Comparison of ENCODE assay signal across 8 cellular contexts in the genomic region with DNA sequence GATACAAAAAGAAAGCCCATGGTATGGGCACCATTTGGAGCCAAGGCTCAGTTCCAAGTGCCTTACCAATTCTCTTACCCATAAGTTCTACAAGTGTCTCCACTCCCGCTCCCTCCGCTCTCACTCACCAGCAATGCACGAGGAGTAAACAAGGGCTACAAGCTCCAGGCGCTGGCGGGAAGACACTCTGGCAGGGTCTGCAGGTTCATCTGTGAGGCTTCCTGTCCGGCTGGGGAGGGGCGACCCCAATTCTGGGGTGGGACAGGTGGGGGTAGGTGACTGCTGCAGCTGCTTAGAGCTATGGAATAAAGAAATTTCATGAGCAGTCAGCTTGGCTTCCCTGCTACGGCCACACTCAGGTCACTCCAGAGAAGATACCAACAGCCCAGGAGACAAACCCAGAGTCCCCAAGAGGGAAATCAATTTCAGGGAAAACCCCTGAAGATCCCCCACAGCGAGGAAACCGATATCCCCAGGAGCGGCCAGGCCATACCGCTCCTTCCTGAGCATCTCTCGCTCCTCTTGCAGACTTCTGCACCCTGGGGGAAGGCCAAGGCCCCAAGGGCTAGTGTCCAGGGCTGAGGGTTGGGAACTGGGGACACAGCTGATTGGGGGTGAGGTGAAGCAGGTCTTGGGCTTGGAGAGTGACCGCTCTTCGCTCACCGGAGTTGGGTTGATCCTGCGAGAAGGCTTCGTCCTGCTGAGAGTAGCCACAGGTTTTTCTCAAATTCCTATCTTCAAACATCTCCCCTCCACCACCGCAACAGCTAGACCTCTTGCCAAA. TPM values are rescaled to one million over a fixed set of nuclear protein-coding genes. Genes with fewer than 3 reads are reported as not detected.
DNase-seq lines count a peak whose midpoint lies in the region; ATAC-seq and TF ChIP-seq lines count a peak whose summit lies in the region.

No MANE protein-coding gene starts in this region.

- no peaks in the 10 kb centered on the region for H3K9me3 Mint-ChIP-seq in activated B cell treated with CpG ODN at 0.5 μM for 24 hours

- H3K4me1 ChIP-seq in HAP-1 (peaks cover 10% of the 10 kb centered on the region; the same call in 1 of the 2 replicates), hepatocyte (ENCODE audit: insufficient read depth) (peaks cover 18% of the 10 kb centered on the region)

- WGBS in hepatocyte (ENCODE audit: low lambda C conversion rate, missing lambda C conversion rate) = 89% methylated on average over 19 of the region's 19 CpGs

- no peak for TF ChIP-seq CTCF in activated B cell treated with CpG ODN at 0.5 μM for 24 hours (IDR thresholded peaks at IDR 0.05)
- TF ChIP-seq CTCF in hepatocyte (IDR thresholded peaks at IDR 0.05; ENCODE audit: poor library complexity) = no peak

- peak overlapping the region; percentile 85 for H3K4me2 ChIP-seq in hepatocyte

- H3K4me1 Mint-ChIP-seq in activated B cell treated with CpG ODN at 0.5 μM for 24 hours = peaks cover 13% of the 10 kb centered on the region

- no peaks in the 10 kb centered on the region for H3K9me2 ChIP-seq in hepatocyte (replicated peaks; ENCODE audit: insufficient read depth)

- H3K27me3 ChIP-seq in HAP-1 (ENCODE audit: low read depth) (no peaks in the 10 kb centered on the region), hepatocyte (no peaks in the 10 kb centered on the region)

- no peaks in the 10 kb centered on the region for H3K9me3 ChIP-seq in HAP-1
- H3K9me3 ChIP-seq in hepatocyte (ENCODE audit: low read depth) = no peaks in the 10 kb centered on the region

- POLR2A ChIA-PET in activated B cell treated with CpG ODN at 0.5 μM for 24 hours (lab: Charles Lee) = interaction anchor here (0.9 kb wide), 1 partner anchor 160 kb away, joined by 3 read pairs; a partner anchor contains a TSS

- peaks cover 2% of the 10 kb centered on the region for H4K20me1 ChIP-seq in hepatocyte (ENCODE audit: insufficient read depth, poor library complexity, severe bottlenecking)

- CTCF ChIA-PET in activated B cell treated with CpG ODN at 0.5 μM for 24 hours (lab: Charles Lee) = interaction anchor here (2.5 kb wide), 1 partner anchor 191 kb away, joined by 6 read pairs; no protein-coding TSS in a partner anchor

- H3K27ac Mint-ChIP-seq in activated B cell treated with CpG ODN at 0.5 μM for 24 hours = no peak overlapping the region

- peak overlapping the region; percentile 72 for H3K4me3 ChIP-seq in HAP-1
- H3K4me3 ChIP-seq in hepatocyte = peak overlapping the region; percentile 85
- H3K4me3 ChIP-seq in skin epidermis = peak overlapping the region; percentile 64 to 99 (median 86)

- peaks cover 35% of the 10 kb centered on the region for H3K36me3 Mint-ChIP-seq in activated B cell treated with CpG ODN at 0.5 μM for 24 hours (ENCODE audit: low read depth)

- H2AFZ ChIP-seq in hepatocyte = no peak overlapping the region

- peaks cover 49% of the 10 kb centered on the region for H3K36me3 ChIP-seq in HAP-1 (replicated peaks)
- peaks cover 4% of the 10 kb centered on the region for H3K36me3 ChIP-seq in hepatocyte (replicated peaks; ENCODE audit: insufficient read depth, low read depth)

- no peaks in the 10 kb centered on the region for H3K27me3 Mint-ChIP-seq in activated B cell treated with CpG ODN at 0.5 μM for 24 hours

- peaks cover 20% of the 10 kb centered on the region for H3K79me2 ChIP-seq in hepatocyte

- H3K27ac ChIP-seq in hepatocyte (peak overlapping the region; percentile 84), skin epidermis (peak overlapping the region in 10 of 21 experiments; percentile 43 to 94 (median 83))

- intact Hi-C loops in activated B cell treated with CpG ODN at 0.5 μM for 24 hours (cut with micrococcal nuclease) = loop anchor here (2.0 to 10.0 kb wide), 2 partner anchors 461 to 635 kb away; a partner anchor contains a TSS

- ATAC-seq in activated B cell treated with CpG ODN at 0.5 μM for 24 hours (ENCODE audit: low read depth) = no peak
- ATAC-seq in HG03378 (IDR thresholded peaks at IDR 0.05; ENCODE audit: unreplicated experiment) = no peak
- ATAC-seq in GM19328 (IDR thresholded peaks at IDR 0.05; ENCODE audit: unreplicated experiment) = no peak

- no peak for DNase-seq in HAP-1 (ENCODE audit: low spot score in 2 of 2)
- no peak for DNase-seq in activated B cell treated with CpG ODN at 0.5 μM for 24 hours
- no peak for DNase-seq in hepatocyte (ENCODE audit: low spot score)
- DNase-seq in COLO829 (ENCODE audit: low spot score) = no peak
- DNase-seq in stimulated activated CD4-positive, alpha-beta T cell treated with anti-CD3 and anti-CD28 coated beads, Interleukin-2, amount 100 ng/mL, for 24 hours = no peak

- peak overlapping the region; percentile 76 for H3K4me3 Mint-ChIP-seq in activated B cell treated with CpG ODN at 0.5 μM for 24 hours

- in situ Hi-C loops in HAP-1 (cut with MboI; ENCODE audit: low sequenced_read_pairs) = loop anchor here (25.0 kb wide), 1 partner anchor 552 kb away; no protein-coding TSS in a partner anchor

RNA-seq across cellular contexts. Expression of a gene that starts 1.4 kb away (rescaled TPM):
- total RNA-seq in activated B cell treated with CpG ODN at 0.5 μM for 24 hours (14.6 and 15.6 TPM in 2 replicates), hepatocyte (12.3 and 14.0 TPM in 2 replicates)
- polyA plus RNA-seq in hepatocyte = 13.9 and 20.1 TPM in 2 replicates
